Comparison of ENCODE assay signal across 9 cellular contexts in the genomic region with DNA sequence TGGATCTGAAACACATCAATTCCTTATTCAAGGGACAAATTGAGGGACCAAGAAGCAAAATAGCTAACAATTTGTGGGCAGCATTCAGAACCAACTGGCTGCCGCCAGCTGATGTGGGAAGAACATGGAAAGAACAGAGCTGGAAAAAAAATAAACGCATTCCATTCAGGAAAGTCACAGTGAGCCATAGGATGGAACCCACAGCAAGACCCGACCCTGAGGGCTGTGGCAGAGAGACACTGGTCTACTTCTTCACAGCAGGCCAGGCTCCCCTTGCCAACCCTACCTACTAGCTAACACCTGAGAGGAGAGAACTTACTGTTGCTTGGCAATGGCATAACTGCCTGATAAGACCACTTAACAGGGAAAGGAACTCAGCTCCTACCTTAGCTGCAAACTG.
DNase-seq lines count a peak whose midpoint lies in the region; ATAC-seq and TF ChIP-seq lines count a peak whose summit lies in the region.
"Had no signal": no experiment of that assay in that cellular context is flagged by ENCODE, and none has a peak within 500 bp of the region (broad histone marks: within the 10 kb centered on the region; RNA-seq: fewer than 3 reads in every experiment).

No MANE protein-coding gene starts in this region.

- peak overlapping the region; percentile 32 for H3K27ac Mint-ChIP-seq in CD4-positive, alpha-beta T cell

- no peaks in the 10 kb centered on the region for H3K9me3 ChIP-seq in CD4-positive, alpha-beta T cell (ENCODE audit: control insufficient read depth, low read length)
- no peaks in the 10 kb centered on the region for H3K9me3 ChIP-seq in MM.1S (replicated peaks; ENCODE audit: insufficient read depth, low read length)
- H3K9me3 ChIP-seq: ovary had no signal

- peaks cover 32% of the 10 kb centered on the region for H3K4me1 ChIP-seq in MM.1S (ENCODE audit: low read length)

- no peaks in the 10 kb centered on the region for H3K9me2 ChIP-seq in MM.1S (replicated peaks; ENCODE audit: insufficient read depth, low read length)

- H3K4me1 Mint-ChIP-seq in CD4-positive, alpha-beta T cell (ENCODE audit: low read depth) = peaks cover 71% of the 10 kb centered on the region

- no peak overlapping the region for H3K27ac ChIP-seq in CD4-positive, alpha-beta T cell (ENCODE audit: low read depth, low read length)
- no peak overlapping the region for H3K27ac ChIP-seq in MM.1S (ENCODE audit: low read length)
- H3K27ac ChIP-seq: ovary had no signal

- intact Hi-C loops in CD4-positive, alpha-beta T cell (cut with DNase I, micrococcal nuclease) = no loop called here

- no peaks in the 10 kb centered on the region for H4K20me1 ChIP-seq in MM.1S (ENCODE audit: insufficient read depth, low read length)

- peaks cover 23% of the 10 kb centered on the region for H3K36me3 Mint-ChIP-seq in CD4-positive, alpha-beta T cell (ENCODE audit: low read depth)

- TF ChIP-seq CTCF in CD4-positive, alpha-beta T cell (IDR thresholded peaks at IDR 0.05) = no peak
- TF ChIP-seq CTCF in MM.1S (IDR thresholded peaks at IDR 0.05; ENCODE audit: low read length) (no peak), choroid plexus epithelial cell (conservative IDR thresholded peaks at IDR 0.05; ENCODE audit: low read depth, low read length) (no peak)

- ATAC-seq in CD4-positive, alpha-beta T cell (ENCODE audit: poor library complexity) = no peak

- peak overlapping the region; percentile 23; the same call in 1 of the 2 replicates for H3K4me2 ChIP-seq in MM.1S (ENCODE audit: low read depth, low read length)

- no peaks in the 10 kb centered on the region for H3K9me3 Mint-ChIP-seq in CD4-positive, alpha-beta T cell

- H3F3A ChIP-seq in MM.1S (ENCODE audit: insufficient read depth, low read length) = peaks cover 2% of the 10 kb centered on the region

- CTCF ChIA-PET in CD4-positive, alpha-beta T cell (lab: Charles Lee) = interaction anchor here (0.7 to 1.2 kb wide), 4 partner anchors 12 to 145 kb away, joined by 3 to 4 read pairs (median 3); no protein-coding TSS in a partner anchor

- peaks cover 84% of the 10 kb centered on the region for H3K79me2 ChIP-seq in MM.1S (ENCODE audit: low read length)

- no peak overlapping the region for H3K4me3 Mint-ChIP-seq in CD4-positive, alpha-beta T cell

- no peaks in the 10 kb centered on the region for H3K27me3 Mint-ChIP-seq in CD4-positive, alpha-beta T cell

- no peak overlapping the region for H3K4me3 ChIP-seq in MM.1S (ENCODE audit: low read length)
- no peak overlapping the region for H3K4me3 ChIP-seq in choroid plexus epithelial cell (ENCODE audit: low read depth, low read length)
- H3K4me3 ChIP-seq: ovary had no signal

- TF ChIP-seq POLR2A in erythroblast (IDR thresholded peaks at IDR 0.05; ENCODE audit: low read length) = no peak

- no peak overlapping the region for H3K9ac ChIP-seq in MM.1S (ENCODE audit: low read length)

- POLR2A ChIA-PET in CD4-positive, alpha-beta T cell (lab: Charles Lee) = interaction anchor here (0.7 to 1.7 kb wide), 3 partner anchors 9 to 36 kb away, joined by 3 to 7 read pairs (median 5); no protein-coding TSS in a partner anchor

- no peaks in the 10 kb centered on the region for H3K36me3 ChIP-seq in MM.1S (replicated peaks; ENCODE audit: insufficient read depth, low read length)
- H3K36me3 ChIP-seq: ovary had no signal

- H2AFZ ChIP-seq in MM.1S (ENCODE audit: low read length) = no peak overlapping the region

- DNase-seq in CD4-positive, alpha-beta T cell = no peak
- DNase-seq in MM.1S = no peak
- peak; percentile 52 for DNase-seq in choroid plexus epithelial cell (ENCODE audit: low read depth)
- peak; percentile 21 for DNase-seq in midbrain (lab: John Stamatoyannopoulos, UW)
- no peak for DNase-seq in NCI-H2227 (lab: John Stamatoyannopoulos, UW; ENCODE audit: unreplicated experiment)
- DNase-seq in erythroblast (lab: John Stamatoyannopoulos, UW) = no peak
- no peak for DNase-seq in retina
- DNase-seq in NCI-H1417 treated with DMSO at 0.1 percent for 48 hours (lab: John Stamatoyannopoulos, UW) = no peak
- DNase-seq: ovary had no signal

- no peaks in the 10 kb centered on the region for H3K27me3 ChIP-seq in CD4-positive, alpha-beta T cell (ENCODE audit: control insufficient read depth, insufficient read depth, low read length)
- H3K27me3 ChIP-seq in MM.1S (replicated peaks; ENCODE audit: insufficient read depth, low read length) = no peaks in the 10 kb centered on the region
- H3K27me3 ChIP-seq: ovary had no signal

Comparison
In these comparisons a context has a peak if more than half of its experiments do, and no peak if none do; other contexts are left out.
1. DNase-seq: peak in choroid plexus epithelial cell (single experiment) and midbrain (single experiment); none in CD4-positive, alpha-beta T cell (0 of 10), MM.1S (single experiment), NCI-H2227 (single experiment), erythroblast (0 of 2), retina (single experiment) and NCI-H1417 treated with DMSO at 0.1 percent for 48 hours (single experiment).